Comparison of ENCODE assay signal across 27 cellular contexts in the genomic region with DNA sequence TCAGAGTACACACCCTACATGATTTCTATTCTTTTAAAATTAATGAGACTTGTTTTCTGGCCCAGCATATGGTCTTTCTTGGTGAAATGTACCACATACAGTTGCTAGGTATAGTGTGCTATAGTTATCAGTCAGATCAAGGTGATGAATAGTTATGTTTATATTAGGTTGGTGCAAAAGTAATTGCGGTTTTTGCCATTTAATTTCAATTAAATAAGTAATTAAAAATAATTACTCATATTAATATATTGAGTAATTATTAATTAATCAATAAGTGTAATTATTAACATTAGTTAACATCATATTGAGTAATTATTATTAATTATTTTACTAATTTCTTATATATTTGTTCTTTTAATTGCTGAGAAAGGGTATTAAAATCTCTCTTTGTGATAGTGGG. TPM values are rescaled to one million over a fixed set of nuclear protein-coding genes. Genes with fewer than 3 reads are reported as not detected.
"Had no signal": no experiment of that assay in that cellular context is flagged by ENCODE, and none has a peak within 500 bp of the region (broad histone marks: within the 10 kb centered on the region; RNA-seq: fewer than 3 reads in every experiment).

No MANE protein-coding gene starts in this region.

- H3K4me1 ChIP-seq: lower lobe of right lung, vagina had no signal

- FAIRE-seq: bronchial epithelial cell had no signal

- DNase-seq: activated CD4-positive, alpha-beta T cell treated with anti-CD3 and anti-CD28 coated beads for 48 hours; activated CD4-positive, alpha-beta T cell treated with anti-CD3 and anti-CD28 coated beads, Interleukin-2, amount 50 U/mL, for 48 hours; activated CD8-positive, alpha-beta memory T cell treated with anti-CD3 and anti-CD28 coated beads for 24 hours; activated effector memory CD4-positive, alpha-beta T cell treated with Interleukin-2 at 50 U/mL for 16 hours; activated naive CD4-positive, alpha-beta T cell treated with Interleukin-2 at 50 U/mL for 16 hours; anterior cingulate cortex; effector memory CD4-positive, alpha-beta T cell; heart right ventricle; kidney glomerular epithelial cell; left lung; lower lobe of right lung; mucosa of descending colon; stimulated activated CD4-positive, alpha-beta T cell treated with anti-CD3 and anti-CD28 coated beads, Interleukin-1b, Interleukin-23, amount 100 ng/mL, for 48 hours; stimulated activated CD4-positive, alpha-beta T cell treated with anti-CD3 and anti-CD28 coated beads, Interleukin-4, amount 100 ng/mL, for 4 hours; stimulated activated CD8-positive, alpha-beta memory T cell treated with anti-CD3 and anti-CD28 coated beads, Interleukin-4, amount 100 ng/mL, for 48 hours; stimulated activated naive CD8-positive, alpha-beta T cell treated with anti-CD3 and anti-CD28 coated beads, Interleukin-15, amount 100 ng/mL, for 72 hours; substantia nigra; T-helper 9 cell had no signal

- ATAC-seq: activated CD4-positive, CD25-positive, alpha-beta regulatory T cell treated with anti-CD3 and anti-CD28 coated beads, Interleukin-2, amount 50 U/mL, for 24 hours; heart right ventricle; left lung; lower lobe of right lung; mucosa of descending colon; natural killer cell treated with Interleukin-12 subunit alpha and Interleukin-12 subunit beta and Interleukin-15 and Interleukin-18, amount 100 ng/mL, for 72 hours; sciatic nerve; stimulated activated memory B cell treated with anti-CD40 and anti-IgM and Interleukin-4, amounts not matched to agents 10 μg/mL and 1 μg/mL and 100 μg/mL, for 72 hours; stimulated activated naive CD8-positive, alpha-beta T cell treated with anti-CD3 and anti-CD28 coated beads, Interleukin-15, amount 100 ng/mL, for 72 hours had no signal

- H3K27me3 ChIP-seq: left lung, vagina had no signal

- H3K9me3 ChIP-seq: lower lobe of right lung, mucosa of descending colon, vagina had no signal

- H3K36me3 ChIP-seq: heart right ventricle, left lung, lower lobe of right lung, vagina had no signal

- H3K4me3 ChIP-seq: heart right ventricle, left lung, lower lobe of right lung, mucosa of descending colon, skin epidermis, vagina had no signal

- H3K27ac ChIP-seq: heart right ventricle, left lung, lower lobe of right lung, skin epidermis, vagina, VCaP had no signal

RNA-seq across cellular contexts. Expression of a gene that starts 56.1 kb away (rescaled TPM):
- total RNA-seq: heart right ventricle; myocyte; natural killer cell treated with Interleukin-12 subunit alpha and Interleukin-12 subunit beta and Interleukin-15 and Interleukin-18, amount 100 ng/mL, for 72 hours had no signal
